20 cellular contexts compared by ENCODE assay signal in genomic region chr3:142274908-142275307, GRCh38.
"Had no signal": no experiment of that assay in that cellular context is flagged by ENCODE, and none has a peak within 500 bp of the region (broad histone marks: within the 10 kb centered on the region; RNA-seq: fewer than 3 reads in every experiment).

No MANE protein-coding gene starts in this region.

- H3K4me1 ChIP-seq: body of pancreas had no signal

- DNase-seq: activated B cell treated with CpG ODN at 0.5 μM for 24 hours; activated CD4-positive, alpha-beta memory T cell treated with anti-CD3 and anti-CD28 coated beads for 36 hours; activated CD4-positive, alpha-beta T cell treated with anti-CD3 and anti-CD28 coated beads for 4 hours; activated naive CD4-positive, alpha-beta T cell; activated naive CD8-positive, alpha-beta T cell treated with anti-CD3 and anti-CD28 coated beads for 36 hours; activated T-cell treated with anti-CD3 and anti-CD28 coated beads for 4 hours; body of pancreas; central memory CD4-positive, alpha-beta T cell; erythroblast; heart right ventricle; mesendoderm; naive thymus-derived CD8-positive, alpha-beta T cell; posterior cingulate gyrus; stimulated activated CD4-positive, alpha-beta T cell treated with anti-CD3 and anti-CD28 coated beads, Interleukin-12 subunit alpha, Interleukin-12 subunit beta, amount 100 ng/mL, for 4 hours; stimulated activated CD4-positive, alpha-beta T cell treated with anti-CD3 and anti-CD28 coated beads, Interleukin-1b, Interleukin-23, amount 100 ng/mL, for 48 hours; stimulated activated CD8-positive, alpha-beta memory T cell treated with anti-CD3 and anti-CD28 coated beads, Interleukin-4, amount 100 ng/mL, for 48 hours; stimulated activated naive CD4-positive, alpha-beta T cell; T-cell had no signal

- H3K27me3 ChIP-seq: body of pancreas, heart right ventricle, tibial nerve had no signal

- H3K27ac ChIP-seq: body of pancreas had no signal

- ATAC-seq: activated T-helper 17 cell treated with anti-CD3 and anti-CD28 coated beads, Interleukin-2, amount 50 U/mL, for 72 hours; body of pancreas; heart right ventricle; naive thymus-derived CD8-positive, alpha-beta T cell; T-cell had no signal

- H3K36me3 ChIP-seq: heart right ventricle, tibial nerve had no signal

- H3K4me3 ChIP-seq: body of pancreas, heart right ventricle, tibial nerve had no signal

- H3K9me3 ChIP-seq: body of pancreas, tibial nerve had no signal
